23 cellular contexts compared by ENCODE assay signal in the genomic region with DNA sequence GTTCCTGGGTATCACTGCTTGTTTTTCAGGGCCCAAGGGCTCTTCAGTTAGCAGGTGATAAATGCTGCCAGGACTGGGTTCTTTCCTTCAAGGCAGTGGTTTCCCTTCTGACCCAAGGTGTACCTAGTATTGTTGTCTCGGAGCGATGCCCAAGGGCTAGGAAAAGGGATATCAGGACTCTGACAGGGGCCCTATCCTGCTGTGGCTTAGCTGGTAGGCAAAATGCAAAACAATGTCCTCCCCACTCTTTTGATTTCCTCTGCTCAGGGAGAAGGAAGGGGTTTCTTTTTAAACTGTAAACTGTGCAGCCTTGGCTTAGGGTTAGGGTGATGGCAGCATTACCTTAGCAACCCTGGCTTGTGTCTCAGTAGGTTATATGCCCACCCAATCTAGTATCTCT.
"Had no signal": no experiment of that assay in that cellular context is flagged by ENCODE, and none has a peak within 500 bp of the region (broad histone marks: within the 10 kb centered on the region; RNA-seq: fewer than 3 reads in every experiment).

No MANE protein-coding gene starts in this region.

- H3K4me3 Mint-ChIP-seq: naive thymus-derived CD4-positive, alpha-beta T cell had no signal

- DNase-seq: dermis blood vessel endothelial cell; dorsolateral prefrontal cortex; effector CD4-positive, alpha-beta T cell; effector memory CD4-positive, alpha-beta T cell; erythroblast; esophagus squamous epithelium; foreskin fibroblast; foreskin melanocyte; gastrocnemius medialis; glutamatergic neuron; head of caudate nucleus; heart right ventricle; hippocampal formation; left cardiac atrium; left lung; left ventricle myocardium superior; lower lobe of right lung; mesenchymal stem cell; midbrain; naive thymus-derived CD4-positive, alpha-beta T cell had no signal

- ATAC-seq: esophagus mucosa; gastrocnemius medialis; heart right ventricle; left cardiac atrium; left lung; left ventricle myocardium superior; lower lobe of right lung; naive thymus-derived CD4-positive, alpha-beta T cell had no signal

- H3K9me3 ChIP-seq: esophagus squamous epithelium, gastrocnemius medialis, lower lobe of right lung had no signal

- H3K4me1 ChIP-seq: esophagus squamous epithelium, gastrocnemius medialis, heart right ventricle, left lung, lower lobe of right lung had no signal

- H3K36me3 ChIP-seq: esophagus squamous epithelium, gastrocnemius medialis, heart right ventricle, left lung, lower lobe of right lung had no signal

- H3K27me3 Mint-ChIP-seq: naive thymus-derived CD4-positive, alpha-beta T cell had no signal

- H3K4me3 ChIP-seq: coronary artery, dorsolateral prefrontal cortex, esophagus squamous epithelium, gastrocnemius medialis, heart right ventricle, left lung, lower lobe of right lung had no signal

- H3K27ac Mint-ChIP-seq: naive thymus-derived CD4-positive, alpha-beta T cell had no signal

- H3K27ac ChIP-seq: coronary artery, dorsolateral prefrontal cortex, epithelial cell of prostate, esophagus squamous epithelium, gastrocnemius medialis, heart right ventricle, left lung, lower lobe of right lung had no signal

- H3K4me1 Mint-ChIP-seq: naive thymus-derived CD4-positive, alpha-beta T cell had no signal

- H3K27me3 ChIP-seq: dorsolateral prefrontal cortex, esophagus squamous epithelium, gastrocnemius medialis, heart right ventricle, left lung had no signal

- H3K36me3 Mint-ChIP-seq: naive thymus-derived CD4-positive, alpha-beta T cell had no signal
